In genomic region chr3:177134166-177134565, GRCh38 we compare ENCODE assay signal across 15 cellular contexts.
DNase-seq lines count a peak whose midpoint lies in the region; ATAC-seq and TF ChIP-seq lines count a peak whose summit lies in the region.
"Had no signal": no experiment of that assay in that cellular context is flagged by ENCODE, and none has a peak within 500 bp of the region (broad histone marks: within the 10 kb centered on the region; RNA-seq: fewer than 3 reads in every experiment).

No MANE protein-coding gene starts in this region.

- peaks cover 89% of the 10 kb centered on the region for H3K36me3 ChIP-seq in BLaER1
- no peaks in the 10 kb centered on the region for H3K36me3 ChIP-seq in effector memory CD4-positive, alpha-beta T cell (ENCODE audit: control insufficient read depth, insufficient read depth, low read length)

- peaks cover 10% of the 10 kb centered on the region; the same call in 1 of the 2 replicates for H3K9me3 ChIP-seq in BLaER1
- no peaks in the 10 kb centered on the region for H3K9me3 ChIP-seq in effector memory CD4-positive, alpha-beta T cell (ENCODE audit: control insufficient read depth, low read length)
- H3K9me3 ChIP-seq: psoas muscle had no signal

- no peaks in the 10 kb centered on the region for H3K27me3 ChIP-seq in BLaER1
- no peaks in the 10 kb centered on the region for H3K27me3 ChIP-seq in effector memory CD4-positive, alpha-beta T cell (replicated peaks; ENCODE audit: control insufficient read depth, insufficient read depth, low read length, poor library complexity, severe bottlenecking)
- H3K27me3 ChIP-seq: MG63 had no signal

- H3K36me3 Mint-ChIP-seq in endothelial cell (ENCODE audit: low read depth, unreplicated experiment) (peaks cover 4% of the 10 kb centered on the region), nephron (ENCODE audit: low read depth) (peaks cover 69% of the 10 kb centered on the region)

- H3K4me1 Mint-ChIP-seq in endothelial cell (ENCODE audit: unreplicated experiment) (peaks cover 26% of the 10 kb centered on the region), nephron (peaks cover 22% of the 10 kb centered on the region)

- no peak overlapping the region for H3K9ac ChIP-seq in BLaER1

- peak; percentile 30 for DNase-seq in M059J (ENCODE audit: low read depth)
- no peak for DNase-seq in endothelial cell (ENCODE audit: low spot score)
- no peak for DNase-seq in effector memory CD4-positive, alpha-beta T cell
- no peak for DNase-seq in NCI-H2227 treated with DMSO at 0.1 percent for 48 hours (lab: John Stamatoyannopoulos, UW)
- no peak for DNase-seq in NCI-H510A (lab: John Stamatoyannopoulos, UW)
- DNase-seq: DMS153, glutamatergic neuron, MG63, NCI-H2081, NCI-H774, psoas muscle had no signal

- TF ChIP-seq CTCF in endothelial cell (IDR thresholded peaks at IDR 0.05; ENCODE audit: unreplicated experiment) (no peak), nephron (IDR thresholded peaks at IDR 0.05; ENCODE audit: unreplicated experiment in 3 of 3) (no peak)

- H3K4me2 ChIP-seq in BLaER1: peak overlapping the region; percentile 58

- H3K27me3 Mint-ChIP-seq in endothelial cell (ENCODE audit: unreplicated experiment) (peaks cover 1% of the 10 kb centered on the region), nephron (ENCODE audit: low read depth) (no peaks in the 10 kb centered on the region)

- H3K4me3 Mint-ChIP-seq in endothelial cell (ENCODE audit: unreplicated experiment): no peak overlapping the region
- H3K4me3 Mint-ChIP-seq in nephron: no peak overlapping the region

- H3K9me3 Mint-ChIP-seq in endothelial cell (ENCODE audit: unreplicated experiment): no peaks in the 10 kb centered on the region
- H3K9me3 Mint-ChIP-seq in nephron: peaks cover 5% of the 10 kb centered on the region

- no peak overlapping the region for H3K4me3 ChIP-seq in BLaER1
- no peak overlapping the region for H3K4me3 ChIP-seq in effector memory CD4-positive, alpha-beta T cell (ENCODE audit: insufficient read depth, low read depth, low read length, poor library complexity, severe bottlenecking)
- H3K4me3 ChIP-seq: MG63, psoas muscle had no signal

- peaks cover 85% of the 10 kb centered on the region for H3K4me1 ChIP-seq in BLaER1
- peaks cover 6% of the 10 kb centered on the region for H3K4me1 ChIP-seq in effector memory CD4-positive, alpha-beta T cell (ENCODE audit: control insufficient read depth, insufficient read depth, low read length, poor library complexity, severe bottlenecking)

- H4K20me1 ChIP-seq in BLaER1: peaks cover 100% of the 10 kb centered on the region

- H3K27ac ChIP-seq in BLaER1: no peak overlapping the region; the same call in 1 of the 2 replicates
- H3K27ac ChIP-seq in effector memory CD4-positive, alpha-beta T cell (ENCODE audit: insufficient read depth, low read length, poor library complexity, severe bottlenecking): no peak overlapping the region
- H3K27ac ChIP-seq: psoas muscle had no signal

- no peak for ATAC-seq in HG02642 (IDR thresholded peaks at IDR 0.05; ENCODE audit: poor library complexity, unreplicated experiment)
- ATAC-seq: activated naive CD4-positive, alpha-beta T cell treated with anti-CD3 and anti-CD28 coated beads, Interleukin-2, amount 50 U/mL, for 72 hours had no signal

- H3K27ac Mint-ChIP-seq in endothelial cell (ENCODE audit: unreplicated experiment): peak overlapping the region; percentile 28
- peak overlapping the region; percentile 23 to 83 (median 48) for H3K27ac Mint-ChIP-seq in nephron
